In the genomic region with DNA sequence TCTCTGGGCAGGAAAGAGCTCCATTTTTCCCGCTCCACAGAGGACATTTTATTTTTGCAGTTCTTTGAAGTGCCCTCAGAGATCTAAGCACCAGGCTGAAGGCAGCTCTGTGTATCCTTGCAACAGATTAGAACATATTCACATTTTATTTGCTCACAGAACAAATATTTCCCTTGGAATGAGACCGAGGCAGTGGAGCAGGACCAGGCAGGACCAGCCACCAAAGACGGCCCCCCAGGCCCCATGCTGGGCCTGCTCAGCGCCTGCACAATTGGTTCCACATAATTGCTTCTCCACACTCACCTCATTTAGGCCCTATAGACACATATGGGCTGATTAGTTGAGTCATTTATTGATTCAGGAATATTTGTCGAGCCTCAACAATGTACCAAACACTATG, we compare ENCODE assay signal across 24 cellular contexts. TPM values are rescaled to one million over a fixed set of nuclear protein-coding genes. Genes with fewer than 3 reads are reported as not detected.
A peak's percentile ranks its signal among the peaks of the same experiment; 100 is the strongest.
DNase-seq lines count a peak whose midpoint lies in the region; ATAC-seq, FAIRE-seq and TF ChIP-seq lines count a peak whose summit lies in the region.
"Had no signal": no experiment of that assay in that cellular context is flagged by ENCODE, and none has a peak within 500 bp of the region (broad histone marks: within the 10 kb centered on the region; RNA-seq: fewer than 3 reads in every experiment).

No MANE protein-coding gene starts in this region.

- H3K27ac ChIP-seq in pancreas, result peak overlapping the region; percentile 37 to 84 (median 58)
- H3K27ac ChIP-seq: C4-2B, KMS-11, left ventricle myocardium inferior had no signal

- TF ChIP-seq CTCF in Caco-2 (IDR thresholded peaks at IDR 0.05; ENCODE audit: insufficient read depth in 1 of 2, low read depth in 1 of 2, low read length in 1 of 2, severe bottlenecking in 1 of 2, unreplicated experiment in 1 of 2), result no peak
- TF ChIP-seq CTCF in pancreas (IDR thresholded peaks at IDR 0.05), result no peak

- no peak overlapping the region for H3K4me3 Mint-ChIP-seq in Caco-2 (ENCODE audit: unreplicated experiment)
- H3K4me3 Mint-ChIP-seq: activated CD8-positive, alpha-beta T cell treated with anti-CD3 and anti-CD28 coated beads, Interleukin-2, amount 10 ng/mL, durations not matched to agents 7 days and 5 days; activated T-cell treated with anti-CD3 and anti-CD28 coated beads, Interleukin-2, amount 50 U/mL, for 24 hours had no signal

- H3K9me3 Mint-ChIP-seq in Caco-2 (ENCODE audit: unreplicated experiment), result peaks cover 11% of the 10 kb centered on the region
- H3K9me3 Mint-ChIP-seq: activated T-cell treated with anti-CD3 and anti-CD28 coated beads, Interleukin-2, amount 50 U/mL, for 24 hours had no signal

- H3K27me3 ChIP-seq in Caco-2 (replicated peaks; ENCODE audit: control insufficient read depth, insufficient read depth, low read length), result no peaks in the 10 kb centered on the region
- H3K27me3 ChIP-seq in pancreas, result no peaks in the 10 kb centered on the region

- H3K4me3 ChIP-seq in Caco-2 (ENCODE audit: low read depth, low read length) (no peak overlapping the region), pancreas (no peak overlapping the region)
- H3K4me3 ChIP-seq: left ventricle myocardium inferior had no signal

- H3K27ac Mint-ChIP-seq in Caco-2 (ENCODE audit: unreplicated experiment), result peak overlapping the region; percentile 6
- H3K27ac Mint-ChIP-seq: activated CD8-positive, alpha-beta T cell treated with anti-CD3 and anti-CD28 coated beads, Interleukin-2, amount 10 ng/mL, durations not matched to agents 7 days and 5 days; activated T-cell treated with anti-CD3 and anti-CD28 coated beads, Interleukin-2, amount 50 U/mL, for 24 hours had no signal

- POLR2A ChIA-PET in Caco-2 (lab: Charles Lee), result no interaction called here

- H3K4me1 ChIP-seq in Caco-2 (0 out of 2 replicates have a peak, but pooled peaks cover 11% of the 10 kb centered on the region), pancreas (peaks cover 0 to 13% (median 0%) of the 10 kb centered on the region in 3 donors)

- no peak for FAIRE-seq in pancreas (lab: Jason Lieb, UNC)
- FAIRE-seq: H54 had no signal

- H3K36me3 ChIP-seq in Caco-2 (ENCODE audit: control insufficient read depth, insufficient read depth, low read length) (no peaks in the 10 kb centered on the region), pancreas (no peaks in the 10 kb centered on the region)
- H3K36me3 ChIP-seq: left ventricle myocardium inferior had no signal

- DNase-seq in Caco-2 (peak in 1 of 2 experiments; percentile 35), NCI-H345 treated with DMSO at 0.1 percent for 48 hours (lab: John Stamatoyannopoulos, UW; ENCODE audit: unreplicated experiment) (peak; percentile 28), pancreas (peak in 3 of 6 donors; percentile 40 to 65 (median 42))
- DNase-seq: activated CD4-positive, CD25-positive, alpha-beta regulatory T cell; activated CD8-positive, alpha-beta T cell treated with anti-CD3 and anti-CD28 coated beads, Interleukin-2, amount 10 ng/mL, durations not matched to agents 7 days and 5 days; activated naive CD4-positive, alpha-beta T cell treated with Interleukin-2 at 50 U/mL for 16 hours; activated T-cell treated with anti-CD3 and anti-CD28 coated beads, Interleukin-2, amount 50 U/mL, for 24 hours; amniotic stem cell; central memory CD4-positive, alpha-beta T cell; GF-D8; left ventricle myocardium inferior; NCI-H2081 treated with DMSO at 0.1 percent for 48 hours; occipital lobe; stimulated activated CD4-positive, alpha-beta T cell treated with anti-CD3 and anti-CD28 coated beads, Interleukin-15, amount 100 ng/mL, for 24 hours; substantia nigra; T-helper 9 cell had no signal

- BruUV-seq in Caco-2 (replicated peaks; lab: Mats Ljungman, UMichigan), result no TSS peak

- intact Hi-C loops in Caco-2 (cut with micrococcal nuclease; ENCODE audit: unreplicated experiment), result no loop called here
- intact Hi-C loops in pancreas (cut with DNase I), result no loop called here

- WGBS in pancreas, 2 donors, result 27 to 32% methylated on average over 5 of the region's 5 CpGs

- peaks cover 31% of the 10 kb centered on the region for H3K4me1 Mint-ChIP-seq in Caco-2 (ENCODE audit: low read depth, unreplicated experiment)

- CTCF ChIA-PET in Caco-2 (lab: Charles Lee), result interaction anchor here (0.9 to 1.1 kb wide), 2 partner anchors 21 to 117 kb away, joined by 3 read pairs; no protein-coding TSS in a partner anchor

- no peaks in the 10 kb centered on the region for H3K27me3 Mint-ChIP-seq in Caco-2 (ENCODE audit: insufficient read depth, unreplicated experiment)

- H3K9me3 ChIP-seq in Caco-2 (no peaks in the 10 kb centered on the region), pancreas (no peaks in the 10 kb centered on the region)
- H3K9me3 ChIP-seq: left ventricle myocardium inferior had no signal

- no peaks in the 10 kb centered on the region for H3K36me3 Mint-ChIP-seq in Caco-2 (ENCODE audit: insufficient read depth, unreplicated experiment)

- peak; percentile 32 for ATAC-seq in esophagus mucosa
- ATAC-seq in pancreas, result peak; percentile 33 to 73 (median 67)
- ATAC-seq in GM18498 (IDR thresholded peaks at IDR 0.05; ENCODE audit: unreplicated experiment), result no peak
- ATAC-seq in GM18519 (IDR thresholded peaks at IDR 0.05; ENCODE audit: low FRiP score, unreplicated experiment), result no peak
- ATAC-seq in HG02870 (IDR thresholded peaks at IDR 0.05; ENCODE audit: unreplicated experiment), result no peak
- ATAC-seq in GM18502 (IDR thresholded peaks at IDR 0.05; ENCODE audit: poor library complexity, unreplicated experiment), result no peak
- ATAC-seq: activated CD8-positive, alpha-beta T cell treated with anti-CD3 and anti-CD28 coated beads, Interleukin-2, amount 10 ng/mL, durations not matched to agents 7 days and 5 days had no signal

RNA-seq across cellular contexts. Expression of gene ETV5, which starts 15.7 kb away (rescaled TPM):
- total RNA-seq in Caco-2 (2022), result 16.2 and 18.6 TPM in 2 replicates
- 4.3 TPM for total RNA-seq in esophagus mucosa
- 10 to 100 TPM; 17.1 to 58.5 (median 32.0) TPM for total RNA-seq in pancreas
- polyA plus RNA-seq in pancreas, result 10 to 100 TPM; 12.2 to 12.9 TPM

Comparison
In these comparisons a context has a peak if more than half of its experiments do, and no peak if none do; other contexts are left out.
1. ATAC-seq: peak in esophagus mucosa (single experiment) and pancreas (4 of 4); none in GM18498 (single experiment), GM18519 (single experiment), HG02870 (single experiment) and GM18502 (single experiment).